28 cellular contexts compared by ENCODE assay signal in the genomic region with DNA sequence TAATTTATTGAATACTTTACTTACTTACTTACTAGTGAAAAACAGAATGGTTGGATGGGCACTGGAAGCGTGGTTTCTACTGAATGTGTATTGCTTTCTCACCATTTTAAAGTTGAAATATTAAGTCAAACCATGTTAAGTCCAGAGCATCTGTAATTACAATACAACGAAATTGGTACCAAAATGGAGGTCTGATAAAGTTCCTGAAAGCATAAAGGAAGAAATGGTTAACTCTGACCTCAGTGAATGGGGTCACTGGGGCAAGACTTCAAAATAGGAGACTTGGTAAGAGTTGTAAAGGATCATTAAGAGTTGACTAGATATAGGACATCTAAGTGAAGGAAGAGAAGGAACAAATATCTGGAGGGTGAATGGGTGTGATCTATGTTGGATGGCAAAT.
"Had no signal": no experiment of that assay in that cellular context is flagged by ENCODE, and none has a peak within 500 bp of the region (broad histone marks: within the 10 kb centered on the region; RNA-seq: fewer than 3 reads in every experiment).

No MANE protein-coding gene starts in this region.

- H3K4me3 Mint-ChIP-seq: stimulated activated effector memory CD8-positive, alpha-beta T cell treated with anti-CD3 and anti-CD28 coated beads, Interleukin-12 subunit alpha, Interleukin-12 subunit beta, amount 100 ng/mL, for 72 hours; stimulated activated memory B cell treated with anti-CD40 and anti-IgM and Interleukin-4, amounts not matched to agents 10 μg/mL and 1 μg/mL and 100 μg/mL, for 72 hours; stimulated activated naive B cell treated with anti-CD40 and anti-IgM and Interleukin-4, amounts not matched to agents 10 μg/mL and 1 μg/mL and 100 μg/mL, for 72 hours; stimulated activated naive CD8-positive, alpha-beta T cell treated with anti-CD3 and anti-CD28 coated beads, Interleukin-15, amount 100 ng/mL, for 72 hours; stimulated activated naive CD8-positive, alpha-beta T cell treated with anti-CD3 and anti-CD28 coated beads, Interleukin-15, Interleukin-2, amounts not matched to agents 100 ng/mL and 50 ng/mL, for 24 hours; type B pancreatic cell had no signal

- H3K36me3 ChIP-seq: stomach, suprapubic skin, thoracic aorta, thyroid gland, tibial artery, tibial nerve, transverse colon, upper lobe of left lung, upper lobe of right lung, uterus, vagina had no signal

- H3K9me3 Mint-ChIP-seq: type B pancreatic cell had no signal

- H3K4me3 ChIP-seq: stomach, suprapubic skin, testis, thoracic aorta, thyroid gland, tibial artery, tibial nerve, transverse colon, upper lobe of left lung, upper lobe of right lung, uterus, vagina had no signal

- ATAC-seq: stimulated activated effector memory CD8-positive, alpha-beta T cell treated with anti-CD3 and anti-CD28 coated beads, Interleukin-12 subunit alpha, Interleukin-12 subunit beta, amount 100 ng/mL, for 72 hours; stimulated activated memory B cell treated with anti-CD40 and anti-IgM and Interleukin-4, amounts not matched to agents 10 μg/mL and 1 μg/mL and 100 μg/mL, for 72 hours; stimulated activated naive B cell treated with anti-CD40 and anti-IgM and Interleukin-4, amounts not matched to agents 10 μg/mL and 1 μg/mL and 100 μg/mL, for 72 hours; stimulated activated naive CD8-positive, alpha-beta T cell treated with anti-CD3 and anti-CD28 coated beads, Interleukin-15, amount 100 ng/mL, for 72 hours; stimulated activated naive CD8-positive, alpha-beta T cell treated with anti-CD3 and anti-CD28 coated beads, Interleukin-15, Interleukin-2, amounts not matched to agents 100 U/mL and 50 U/mL, for 24 hours; upper lobe of right lung had no signal

- H3K9me3 ChIP-seq: testis, thoracic aorta, thyroid gland, tibial artery, transverse colon, upper lobe of right lung, uterus, vagina had no signal

- H3K27me3 ChIP-seq: stomach, suprapubic skin, testis, thyroid gland, tibial nerve, transverse colon, upper lobe of left lung, upper lobe of right lung, uterus, vagina had no signal

- H3K27ac ChIP-seq: stomach, suprapubic skin, testis, thoracic aorta, thyroid gland, tibial artery, tibial nerve, transverse colon, upper lobe of left lung, upper lobe of right lung, uterus, vagina had no signal

- H3K27ac Mint-ChIP-seq: stimulated activated memory B cell treated with anti-CD40 and anti-IgM and Interleukin-4, amounts not matched to agents 10 μg/mL and 1 μg/mL and 100 μg/mL, for 72 hours; stimulated activated naive B cell treated with anti-CD40 and anti-IgM and Interleukin-4, amounts not matched to agents 10 μg/mL and 1 μg/mL and 100 μg/mL, for 72 hours; stimulated activated naive CD8-positive, alpha-beta T cell treated with anti-CD3 and anti-CD28 coated beads, Interleukin-15, amount 100 ng/mL, for 72 hours; stimulated activated naive CD8-positive, alpha-beta T cell treated with anti-CD3 and anti-CD28 coated beads, Interleukin-15, Interleukin-2, amounts not matched to agents 100 ng/mL and 50 ng/mL, for 24 hours; type B pancreatic cell had no signal

- H3K36me3 Mint-ChIP-seq: stimulated activated effector memory CD8-positive, alpha-beta T cell treated with anti-CD3 and anti-CD28 coated beads, Interleukin-12 subunit alpha, Interleukin-12 subunit beta, amount 100 ng/mL, for 72 hours; stimulated activated memory B cell treated with anti-CD40 and anti-IgM and Interleukin-4, amounts not matched to agents 10 μg/mL and 1 μg/mL and 100 μg/mL, for 72 hours; stimulated activated naive B cell treated with anti-CD40 and anti-IgM and Interleukin-4, amounts not matched to agents 10 μg/mL and 1 μg/mL and 100 μg/mL, for 72 hours; type B pancreatic cell had no signal

- H3K4me1 Mint-ChIP-seq: stimulated activated memory B cell treated with anti-CD40 and anti-IgM and Interleukin-4, amounts not matched to agents 10 μg/mL and 1 μg/mL and 100 μg/mL, for 72 hours; stimulated activated naive B cell treated with anti-CD40 and anti-IgM and Interleukin-4, amounts not matched to agents 10 μg/mL and 1 μg/mL and 100 μg/mL, for 72 hours; stimulated activated naive CD8-positive, alpha-beta T cell treated with anti-CD3 and anti-CD28 coated beads, Interleukin-15, amount 100 ng/mL, for 72 hours had no signal

- DNase-seq: stimulated activated CD4-positive, alpha-beta T cell treated with anti-CD3 and anti-CD28 coated beads, Interleukin-2, amount 100 ng/mL, for 48 hours; stimulated activated CD4-positive, alpha-beta T cell treated with anti-CD3 and anti-CD28 coated beads, Interleukin-4, amount 100 ng/mL, for 1 hour; stimulated activated CD4-positive, alpha-beta T cell treated with anti-CD3 and anti-CD28 coated beads, Interleukin-4, amount 100 ng/mL, for 24 hours; stimulated activated CD4-positive, alpha-beta T cell treated with anti-CD3 and anti-CD28 coated beads, Interleukin-4, amount 100 ng/mL, for 4 hours; stimulated activated CD8-positive, alpha-beta memory T cell treated with anti-CD3 and anti-CD28 coated beads, Interleukin-4, amount 100 ng/mL, for 48 hours; stimulated activated naive B cell treated with anti-CD40 and anti-IgM and Interleukin-4, amounts not matched to agents 10 μg/mL and 1 μg/mL and 100 μg/mL, for 72 hours; stimulated activated naive CD4-positive, alpha-beta T cell; stimulated activated naive CD4-positive, alpha-beta T cell treated with Interleukin-2 at 50 U/mL for 16 hours; stimulated activated naive CD8-positive, alpha-beta T cell treated with anti-CD3 and anti-CD28 coated beads, Interleukin-15, amount 100 ng/mL, for 72 hours; stimulated activated naive CD8-positive, alpha-beta T cell treated with anti-CD3 and anti-CD28 coated beads, Interleukin-15, Interleukin-2, amounts not matched to agents 100 U/mL and 50 U/mL, for 24 hours; stomach; substantia nigra; testis; thyroid gland; tibial artery; transverse colon; trophoblast cell; upper lobe of left lung; upper lobe of right lung; uterus had no signal

- H3K4me1 ChIP-seq: stomach, testis, thyroid gland, tibial artery, tibial nerve, transverse colon, upper lobe of left lung, upper lobe of right lung, uterus, vagina had no signal
